ENCODE assay signal across 17 cellular contexts in the genomic region with DNA sequence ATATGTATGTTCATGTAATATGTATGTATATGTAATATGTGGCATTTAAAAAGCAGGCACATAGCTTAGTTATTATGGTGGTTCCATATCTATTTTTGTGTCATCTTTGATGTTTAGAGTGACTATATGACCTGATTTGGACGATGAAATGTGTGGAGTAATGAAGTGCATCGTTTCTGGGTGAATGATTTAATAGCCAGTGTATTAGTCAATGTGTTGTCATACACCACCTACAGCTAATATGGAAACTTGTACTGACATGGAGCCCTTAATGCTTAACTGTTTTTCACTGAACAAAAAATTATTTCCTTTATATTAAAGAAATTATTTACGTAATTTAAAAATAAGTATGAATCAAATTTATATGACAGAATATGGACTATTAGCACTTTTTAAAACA.
"Had no signal": no experiment of that assay in that cellular context is flagged by ENCODE, and none has a peak within 500 bp of the region (broad histone marks: within the 10 kb centered on the region; RNA-seq: fewer than 3 reads in every experiment).

No MANE protein-coding gene starts in this region.

- DNase-seq: activated CD4-positive, alpha-beta T cell treated with anti-CD3 and anti-CD28 coated beads for 48 hours; activated CD4-positive, alpha-beta T cell treated with anti-CD3 and anti-CD28 coated beads, Interleukin-2, amount 50 U/mL, for 4 hours; activated CD4-positive, CD25-positive, alpha-beta regulatory T cell treated with anti-CD3 and anti-CD28 coated beads, Interleukin-2, amount 50 U/mL, for 72 hours; activated CD8-positive, alpha-beta memory T cell treated with anti-CD3 and anti-CD28 coated beads, Interleukin-2, amount 50 U/mL, for 48 hours; activated CD8-positive, alpha-beta T cell treated with anti-CD3 and anti-CD28 coated beads, Interleukin-2, amount 10 ng/mL, durations not matched to agents 7 days and 5 days; activated T-cell treated with anti-CD3 and anti-CD28 coated beads, Interleukin-2, amount 50 U/mL, for 1 hour; aorta; MV-4-11; NCI-H1092 treated with DMSO at 0.1 percent for 48 hours; NCI-H1417 treated with DMSO at 0.1 percent for 48 hours; NCI-H1694; NCI-H2029; NCI-H2107; NCI-H2171 treated with DMSO at 0.1 percent for 48 hours; NCI-H510A treated with DMSO at 0.1 percent for 48 hours; SHP77 treated with DMSO at 0.1 percent for 48 hours had no signal

- H3K4me2 ChIP-seq: KMS-11 had no signal

- H3K27ac ChIP-seq: KMS-11 had no signal

- H3K9ac ChIP-seq: KMS-11 had no signal
